ENCODE assay signal across 1 cellular context in genomic region chr6:31614674-31615578, GRCh38.
TF ChIP-seq lines count a peak whose summit lies in the region.

TSS of gene AIF1 (plus strand) at chr6:31615234. CDS start at chr6:31615330, 96 bp downstream.

TF ChIP-seq in GM23338, 12 proteins besides CTCF, POLR2A, EP300 and RAD21 (continued from another document):
- no peak for TF ChIP-seq POLR2AphosphoS5 (IDR thresholded peaks at IDR 0.05; ENCODE audit: low read depth)
- TF ChIP-seq ZNF114 (CRISPR knock-in tag; IDR thresholded peaks at IDR 0.05): no peak
- TF ChIP-seq ZNF331 (CRISPR knock-in tag; IDR thresholded peaks at IDR 0.05; ENCODE audit: low read depth): no peak
- TF ChIP-seq JUNB (IDR thresholded peaks at IDR 0.05; ENCODE audit: unreplicated experiment): no peak
- no peak for TF ChIP-seq NANOG (IDR thresholded peaks at IDR 0.05; ENCODE audit: borderline replicate concordance)
- TF ChIP-seq, protein P1, sequence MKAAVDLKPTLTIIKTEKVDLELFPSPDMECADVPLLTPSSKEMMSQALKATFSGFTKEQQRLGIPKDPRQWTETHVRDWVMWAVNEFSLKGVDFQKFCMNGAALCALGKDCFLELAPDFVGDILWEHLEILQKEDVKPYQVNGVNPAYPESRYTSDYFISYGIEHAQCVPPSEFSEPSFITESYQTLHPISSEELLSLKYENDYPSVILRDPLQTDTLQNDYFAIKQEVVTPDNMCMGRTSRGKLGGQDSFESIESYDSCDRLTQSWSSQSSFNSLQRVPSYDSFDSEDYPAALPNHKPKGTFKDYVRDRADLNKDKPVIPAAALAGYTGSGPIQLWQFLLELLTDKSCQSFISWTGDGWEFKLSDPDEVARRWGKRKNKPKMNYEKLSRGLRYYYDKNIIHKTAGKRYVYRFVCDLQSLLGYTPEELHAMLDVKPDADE (IDR thresholded peaks at IDR 0.05): no peak
- no peak for TF ChIP-seq CREB1 (CRISPR knock-in tag; IDR thresholded peaks at IDR 0.05; ENCODE audit: low read depth)
